In genomic region chr20:46809961-46810360, GRCh38 we compare ENCODE assay signal across 18 cellular contexts.
"Had no signal": no experiment of that assay in that cellular context is flagged by ENCODE, and none has a peak within 500 bp of the region (broad histone marks: within the 10 kb centered on the region; RNA-seq: fewer than 3 reads in every experiment).

No MANE protein-coding gene starts in this region.

- DNase-seq: activated CD4-positive, alpha-beta memory T cell treated with anti-CD3 and anti-CD28 coated beads, Interleukin-2, amount 10 ng/mL, durations not matched to agents 7 days and 5 days; activated CD4-positive, alpha-beta T cell treated with anti-CD3 and anti-CD28 coated beads for 48 hours; activated CD4-positive, CD25-positive, alpha-beta regulatory T cell; activated naive CD4-positive, alpha-beta T cell; activated naive CD8-positive, alpha-beta T cell treated with anti-CD3 and anti-CD28 coated beads for 36 hours; activated T-cell treated with anti-CD3 and anti-CD28 coated beads, Interleukin-2, amount 50 U/mL, for 1 hour; amniotic stem cell; dermis blood vessel endothelial cell; effector memory CD8-positive, alpha-beta T cell; mesenchymal stem cell; naive thymus-derived CD4-positive, alpha-beta T cell; ovary; psoas muscle; spleen; stimulated activated naive B cell treated with anti-CD40 and anti-IgM and Interleukin-4, amounts not matched to agents 10 μg/mL and 1 μg/mL and 100 μg/mL, for 72 hours had no signal

- H3K27me3 ChIP-seq: ovary had no signal

- ATAC-seq: activated T-helper 17 cell treated with anti-CD3 and anti-CD28 coated beads, Interleukin-2, amount 50 U/mL, for 72 hours; effector memory CD8-positive, alpha-beta T cell; naive thymus-derived CD4-positive, alpha-beta T cell; psoas muscle; stimulated activated naive B cell treated with anti-CD40 and anti-IgM and Interleukin-4, amounts not matched to agents 10 μg/mL and 1 μg/mL and 100 μg/mL, for 72 hours had no signal

- H3K36me3 ChIP-seq: ovary, spleen, thoracic aorta had no signal

- H3K4me3 ChIP-seq: ovary, psoas muscle, spleen, thoracic aorta had no signal

- H3K4me1 ChIP-seq: psoas muscle, spleen had no signal

- H3K9me3 ChIP-seq: ovary, psoas muscle, spleen, thoracic aorta had no signal

- FAIRE-seq: TTC549 had no signal

- H3K27ac ChIP-seq: ovary, psoas muscle, spleen, thoracic aorta had no signal
